ENCODE assay signal across 28 cellular contexts in genomic region chr7:25215694-25216335, GRCh38. TPM values are rescaled to one million over a fixed set of nuclear protein-coding genes. Genes with fewer than 3 reads are reported as not detected.
DNase-seq lines count a peak whose midpoint lies in the region; ATAC-seq, FAIRE-seq and TF ChIP-seq lines count a peak whose summit lies in the region.
"Had no signal": no experiment of that assay in that cellular context is flagged by ENCODE, and none has a peak within 500 bp of the region (broad histone marks: within the 10 kb centered on the region; RNA-seq: fewer than 3 reads in every experiment).

No MANE protein-coding gene starts in this region.

- ATAC-seq in K562, result peak; percentile 86
- no peak for ATAC-seq in GM21529 (IDR thresholded peaks at IDR 0.05; ENCODE audit: unreplicated experiment)
- ATAC-seq: psoas muscle; stimulated activated memory B cell treated with anti-CD40 and anti-IgM and Interleukin-4, amounts not matched to agents 10 μg/mL and 1 μg/mL and 100 μg/mL, for 72 hours had no signal

- no peak overlapping the region for H3K4me2 ChIP-seq in Loucy (ENCODE audit: low read depth, low read length, poor library complexity, severe bottlenecking)
- H3K4me2 ChIP-seq in K562 (ENCODE audit: insufficient read depth, low read length), result no peak overlapping the region
- H3K4me2 ChIP-seq in neural cell (ENCODE audit: low read length), result no peak overlapping the region

- DNase-seq in DMS53 (lab: John Stamatoyannopoulos, UW) (peak; percentile 39), DMS53 treated with DMSO at 0.1 percent for 48 hours (lab: John Stamatoyannopoulos, UW; ENCODE audit: unreplicated experiment) (no peak), K562 (ENCODE audit: extremely low read depth in 1 of 4, low spot score in 3 of 4) (peak in 2 of 4 experiments; percentile 5 to 13), GM03348 (ENCODE audit: low spot score) (no peak)
- no peak for DNase-seq in stimulated activated CD4-positive, alpha-beta T cell treated with anti-CD3 and anti-CD28 coated beads, Interleukin-12 subunit alpha, Interleukin-12 subunit beta, amount 100 ng/mL, for 4 hours
- DNase-seq: 8988T; activated B cell treated with CpG ODN at 0.5 μM for 24 hours; activated effector memory CD4-positive, alpha-beta T cell treated with Interleukin-2 at 50 U/mL for 16 hours; amygdala; DMS79 treated with DMSO at 0.1 percent for 48 hours; foreskin fibroblast; NCI-H187; NCI-H510A; psoas muscle; T-helper 1 cell had no signal

- H3K4me1 ChIP-seq in Loucy (ENCODE audit: insufficient read depth, low read length, poor library complexity, severe bottlenecking) (no peaks in the 10 kb centered on the region), K562 (replicated peaks in 1 of 2; ENCODE audit: control insufficient read depth in 2 of 2, insufficient read depth in 2 of 2, low read length in 2 of 2) (no peaks in the 10 kb centered on the region)
- H3K4me1 ChIP-seq: psoas muscle, tibial nerve had no signal

- in situ Hi-C loops in K562 (cut with MboI), result no loop called here

- H3K4me3 ChIP-seq in Loucy (ENCODE audit: low read length, poor library complexity, severe bottlenecking) (no peak overlapping the region), K562 (no peak overlapping the region), neural cell (ENCODE audit: low read length) (peak overlapping the region; percentile 6)
- H3K4me3 ChIP-seq: psoas muscle, tibial nerve had no signal

- H3K27ac ChIP-seq in K562 (ENCODE audit: extremely low read depth, low read depth, low read length) (no peak overlapping the region), neural cell (ENCODE audit: low read length) (no peak overlapping the region)
- H3K27ac ChIP-seq: psoas muscle, tibial nerve had no signal

- H3K27me3 ChIP-seq in Loucy (ENCODE audit: insufficient read depth, low read length, poor library complexity, severe bottlenecking) (no peaks in the 10 kb centered on the region), K562 (ENCODE audit: control insufficient read depth in 2 of 2, insufficient read depth in 2 of 2, low read length in 2 of 2) (peaks cover 13 to 26% of the 10 kb centered on the region in 2 experiments), neural cell (ENCODE audit: insufficient read depth, low read depth, low read length) (no peaks in the 10 kb centered on the region)
- H3K27me3 ChIP-seq: tibial nerve had no signal

- TF ChIP-seq CTCF in Loucy (conservative IDR thresholded peaks at IDR 0.05; ENCODE audit: low read length) (peak; percentile 39; the same call in 1 of the 2 replicates), K562 (IDR thresholded peaks at IDR 0.05 in 2 of 3, conservative IDR thresholded peaks at IDR 0.05 in 1 of 3; ENCODE audit: insufficient read depth in 2 of 3, low read depth in 1 of 3, low read length in 3 of 3) (peak in 1 of 3 experiments; percentile 25; a peak in 2 of 6 replicates), neural cell (IDR thresholded peaks at IDR 0.05; ENCODE audit: poor library complexity, severe bottlenecking) (peak; percentile 47)

- H3K9me2 ChIP-seq in Loucy (replicated peaks; ENCODE audit: low read depth, low read length), result no peaks in the 10 kb centered on the region
- H3K9me2 ChIP-seq in neural cell (ENCODE audit: insufficient read depth, low read length), result no peaks in the 10 kb centered on the region

- intact Hi-C loops in K562 (cut with micrococcal nuclease), result loop anchor here (5.0 kb wide), 1 partner anchor 34 kb away; a partner anchor contains a TSS

- WGBS in K562 (ENCODE audit: insufficient coverage, low coverage, missing lambda C conversion rate), result 2% methylated on average over 8 of the region's 8 CpGs

- CTCF ChIA-PET in K562 (lab: Yijun Ruan, JAX; ENCODE audit: low intra/inter-chr PET ratio), result no interaction called here

- H4K20me1 ChIP-seq in Loucy (ENCODE audit: insufficient read depth, low read length, poor library complexity, severe bottlenecking) (no peaks in the 10 kb centered on the region), K562 (replicated peaks; ENCODE audit: control insufficient read depth, insufficient read depth, low read length) (no peaks in the 10 kb centered on the region; the same call in 1 of the 2 replicates), neural cell (ENCODE audit: insufficient read depth) (no peaks in the 10 kb centered on the region)

- H3F3A ChIP-seq in Loucy (ENCODE audit: low read depth) (no peaks in the 10 kb centered on the region), neural cell (ENCODE audit: insufficient read depth, low read length, poor library complexity, severe bottlenecking) (no peaks in the 10 kb centered on the region)

- no peak for TF ChIP-seq POLR2A in K562 (conservative IDR thresholded peaks at IDR 0.05)

- H2AFZ ChIP-seq in Loucy (ENCODE audit: low read length) (peak overlapping the region; percentile 63), K562 (ENCODE audit: low read depth, low read length) (no peak overlapping the region), neural cell (ENCODE audit: low read depth, low read length) (no peak overlapping the region)

- TF ChIP-seq EP300 in K562 (IDR thresholded peaks at IDR 0.05; ENCODE audit: low read length) (no peak), neural cell (conservative IDR thresholded peaks at IDR 0.05; ENCODE audit: poor library complexity, severe bottlenecking) (no peak)

- no peak for TF ChIP-seq RAD21 in K562 (CRISPR knock-in tag; conservative IDR thresholded peaks at IDR 0.05 in 1 of 2, IDR thresholded peaks at IDR 0.05 in 1 of 2)
- no peak for TF ChIP-seq RAD21 in neural cell (conservative IDR thresholded peaks at IDR 0.05)

- POLR2A ChIA-PET in K562 (lab: Yijun Ruan, JAX), result interaction anchor here (0.5 to 1.7 kb wide), 2 partner anchors 15 to 498 kb away, joined by 3 to 4 read pairs; no protein-coding TSS in a partner anchor

- H3K9ac ChIP-seq in Loucy (ENCODE audit: low read depth, low read length, poor library complexity, severe bottlenecking), result no peak overlapping the region
- H3K9ac ChIP-seq in K562 (ENCODE audit: insufficient read depth in 1 of 2, low read depth in 2 of 2, low read length in 2 of 2), result no peak overlapping the region
- H3K9ac ChIP-seq in neural cell (ENCODE audit: low read length), result no peak overlapping the region

- H3K9me3 ChIP-seq in Loucy (ENCODE audit: insufficient read depth, low read depth, low read length), result no peaks in the 10 kb centered on the region
- no peaks in the 10 kb centered on the region for H3K9me3 ChIP-seq in K562 (replicated peaks; ENCODE audit: control insufficient read depth, insufficient read depth, low read depth, low read length)
- H3K9me3 ChIP-seq in neural cell (ENCODE audit: low read length), result no peaks in the 10 kb centered on the region
- H3K9me3 ChIP-seq: psoas muscle, tibial nerve had no signal

- H3K36me3 ChIP-seq in Loucy (ENCODE audit: insufficient read depth, low read length), result no peaks in the 10 kb centered on the region
- no peaks in the 10 kb centered on the region for H3K36me3 ChIP-seq in K562 (ENCODE audit: control insufficient read depth, insufficient read depth, low read length)
- H3K36me3 ChIP-seq in neural cell (ENCODE audit: insufficient read depth, low read length), result no peaks in the 10 kb centered on the region
- H3K36me3 ChIP-seq: tibial nerve had no signal

- no peaks in the 10 kb centered on the region for H3K9me1 ChIP-seq in K562 (ENCODE audit: control insufficient read depth, insufficient read depth, low read length)

- BruUV-seq in K562 (replicated peaks; lab: Mats Ljungman, UMichigan), result no TSS peak

- FAIRE-seq in K562 (lab: Jason Lieb, UNC), result peak; percentile 32
- FAIRE-seq: HTR-8/SVneo had no signal

- H3K79me2 ChIP-seq in Loucy (ENCODE audit: insufficient read depth, low read length) (no peaks in the 10 kb centered on the region), K562 (ENCODE audit: control insufficient read depth, insufficient read depth, low read length) (no peaks in the 10 kb centered on the region), neural cell (replicated peaks; ENCODE audit: insufficient read depth, low read length) (no peaks in the 10 kb centered on the region)

TF ChIP-seq in neural cell, 6 proteins besides CTCF, POLR2A, EP300 and RAD21 (continues in another document):
- TF ChIP-seq EZH2 (IDR thresholded peaks at IDR 0.05; ENCODE audit: borderline replicate concordance, insufficient read depth, low read length, poor library complexity, severe bottlenecking) (no peak), TAF1 (IDR thresholded peaks at IDR 0.05; ENCODE audit: low read depth) (no peak)

RNA-seq across cellular contexts. Expression of gene NPVF, which starts 12.5 kb away (rescaled TPM):
- total RNA-seq in K562 (2011; cell fraction: chromatin; rRNA removed; ENCODE audit: low replicate concordance), result not detected in 2 replicates
- total RNA-seq in K562 (2011; cell fraction: nucleolus; rRNA removed), result not detected in 2 replicates
- not detected in 2 replicates for total RNA-seq in K562 (2011; cell fraction: nucleoplasm; rRNA removed)
- total RNA-seq in K562 (2014; rRNA removed) (not detected in 2 replicates), K562 (2014; rRNA removed; fragmentation: Illumina TruSeq; extraction: Trizol) (not detected in 2 replicates), K562 (2015; rRNA removed; fragmentation: Illumina TruSeq; extraction: Trizol) (not detected in 2 replicates), K562 (2021) (not detected in 2 replicates)
- polyA plus RNA-seq in K562 (2011; rRNA removed) (not detected in 2 replicates), K562 (2014; fragmentation: Illumina TruSeq; extraction: Trizol) (not detected in 2 replicates), K562 (2014; fragmentation: Nextera tagmentation; extraction: Ambion mirVana) (not detected), K562 (2014; rRNA removed) (not detected in 2 replicates), neural cell (not detected in 2 replicates)
- polyA plus RNA-seq in K562 (2011; cell fraction: cytosol; rRNA removed), result not detected in 2 replicates
- polyA plus RNA-seq in K562 (2011; cell fraction: nucleus; rRNA removed), result not detected in 2 replicates
- polyA plus RNA-seq in K562 (2012), result not detected in 2 replicates
- polyA minus RNA-seq in K562 (2011; rRNA and poly(A)+ RNA removed), result not detected in 2 replicates
- polyA minus RNA-seq in K562 (2011; cell fraction: cytosol; rRNA and poly(A)+ RNA removed), result not detected in 2 replicates
- not detected in 2 replicates for polyA minus RNA-seq in K562 (2011; cell fraction: nucleus; rRNA and poly(A)+ RNA removed)
- not detected in 2 replicates for polyA minus RNA-seq in neural cell
- total RNA-seq: activated B cell treated with CpG ODN at 0.5 μM for 24 hours; activated CD8-positive, alpha-beta memory T cell treated with anti-CD3 and anti-CD28 coated beads for 36 hours; cerebellum; lower leg skin; MCF 10A; myocyte; psoas muscle; RPMI7951; tibial nerve had no signal
- polyA plus RNA-seq: CD14-positive monocyte, psoas muscle had no signal
